ENCODE assay signal across 26 cellular contexts in the genomic region with DNA sequence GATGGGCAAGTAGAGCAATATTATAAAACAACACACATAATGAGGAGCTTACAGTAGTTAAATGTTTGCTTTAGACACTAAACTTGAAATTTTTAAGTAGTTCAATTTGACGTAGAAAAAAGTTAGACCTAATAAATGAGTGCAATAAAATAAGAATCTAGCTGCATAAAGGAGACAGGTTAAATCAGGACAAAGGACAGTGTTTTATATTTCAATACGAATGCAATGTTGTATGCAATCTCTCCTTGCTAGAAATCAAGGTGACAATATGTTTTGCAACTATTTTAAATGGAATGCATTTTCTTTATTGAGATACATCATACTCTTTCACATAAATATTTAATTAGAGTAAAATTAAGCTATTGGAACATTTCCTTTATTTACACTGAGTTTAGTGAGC.
"Had no signal": no experiment of that assay in that cellular context is flagged by ENCODE, and none has a peak within 500 bp of the region (broad histone marks: within the 10 kb centered on the region; RNA-seq: fewer than 3 reads in every experiment).

No MANE protein-coding gene starts in this region.

- ATAC-seq: effector memory CD8-positive, alpha-beta T cell; esophagus mucosa; foreskin keratinocyte; gastrocnemius medialis; gastroesophageal sphincter; heart left ventricle; heart right ventricle had no signal

- H3K27ac Mint-ChIP-seq: dendritic cell treated with granulocyte-macrophage colony-stimulating factor and Interleukin-4, amounts not matched to agents 40 ng/mL and 50 ng/mL, for 4 days; endodermal cell had no signal

- H3K36me3 ChIP-seq: colonic mucosa, esophagus muscularis mucosa, esophagus squamous epithelium, gastrocnemius medialis, gastroesophageal sphincter, heart left ventricle, heart right ventricle had no signal

- H3K27me3 ChIP-seq: colonic mucosa, dorsolateral prefrontal cortex, esophagus muscularis mucosa, esophagus squamous epithelium, foreskin keratinocyte, gastrocnemius medialis, gastroesophageal sphincter, heart left ventricle, heart right ventricle, hepatocyte had no signal

- H3K9me3 Mint-ChIP-seq: effector memory CD8-positive, alpha-beta T cell; endodermal cell had no signal

- H2AFZ ChIP-seq: hepatocyte had no signal

- H3K4me2 ChIP-seq: hepatocyte had no signal

- H3K4me3 ChIP-seq: colonic mucosa, coronary artery, dorsolateral prefrontal cortex, esophagus muscularis mucosa, esophagus squamous epithelium, gastrocnemius medialis, gastroesophageal sphincter, heart left ventricle, heart right ventricle, hepatocyte had no signal

- H3K79me2 ChIP-seq: hepatocyte had no signal

- H3K4me1 Mint-ChIP-seq: endodermal cell had no signal

- H3K27me3 Mint-ChIP-seq: dendritic cell treated with granulocyte-macrophage colony-stimulating factor and Interleukin-4, amounts not matched to agents 40 ng/mL and 50 ng/mL, for 4 days; effector memory CD8-positive, alpha-beta T cell had no signal

- H3K27ac ChIP-seq: colonic mucosa, coronary artery, dorsolateral prefrontal cortex, epithelial cell of prostate, esophagus muscularis mucosa, esophagus squamous epithelium, foreskin keratinocyte, gastrocnemius medialis, gastroesophageal sphincter, heart left ventricle, heart right ventricle, hepatocyte had no signal

- H3K4me3 Mint-ChIP-seq: dendritic cell treated with granulocyte-macrophage colony-stimulating factor and Interleukin-4, amounts not matched to agents 40 ng/mL and 50 ng/mL, for 4 days; effector memory CD8-positive, alpha-beta T cell; endodermal cell had no signal

- H3K4me1 ChIP-seq: colonic mucosa, esophagus muscularis mucosa, foreskin keratinocyte, gastrocnemius medialis, gastroesophageal sphincter, heart right ventricle had no signal

- DNase-seq: colonic mucosa; cortex of kidney; dermis blood vessel endothelial cell; dorsolateral prefrontal cortex; effector CD4-positive, alpha-beta T cell; effector CD8-positive, alpha-beta T cell; effector memory CD4-positive, alpha-beta T cell; effector memory CD8-positive, alpha-beta T cell; endodermal cell; erythroblast; esophagus squamous epithelium; foreskin fibroblast; foreskin keratinocyte; foreskin melanocyte; gastrocnemius medialis; glutamatergic neuron; head of caudate nucleus; heart left ventricle; heart right ventricle had no signal
